Comparison of ENCODE assay signal across 9 cellular contexts in the genomic region with DNA sequence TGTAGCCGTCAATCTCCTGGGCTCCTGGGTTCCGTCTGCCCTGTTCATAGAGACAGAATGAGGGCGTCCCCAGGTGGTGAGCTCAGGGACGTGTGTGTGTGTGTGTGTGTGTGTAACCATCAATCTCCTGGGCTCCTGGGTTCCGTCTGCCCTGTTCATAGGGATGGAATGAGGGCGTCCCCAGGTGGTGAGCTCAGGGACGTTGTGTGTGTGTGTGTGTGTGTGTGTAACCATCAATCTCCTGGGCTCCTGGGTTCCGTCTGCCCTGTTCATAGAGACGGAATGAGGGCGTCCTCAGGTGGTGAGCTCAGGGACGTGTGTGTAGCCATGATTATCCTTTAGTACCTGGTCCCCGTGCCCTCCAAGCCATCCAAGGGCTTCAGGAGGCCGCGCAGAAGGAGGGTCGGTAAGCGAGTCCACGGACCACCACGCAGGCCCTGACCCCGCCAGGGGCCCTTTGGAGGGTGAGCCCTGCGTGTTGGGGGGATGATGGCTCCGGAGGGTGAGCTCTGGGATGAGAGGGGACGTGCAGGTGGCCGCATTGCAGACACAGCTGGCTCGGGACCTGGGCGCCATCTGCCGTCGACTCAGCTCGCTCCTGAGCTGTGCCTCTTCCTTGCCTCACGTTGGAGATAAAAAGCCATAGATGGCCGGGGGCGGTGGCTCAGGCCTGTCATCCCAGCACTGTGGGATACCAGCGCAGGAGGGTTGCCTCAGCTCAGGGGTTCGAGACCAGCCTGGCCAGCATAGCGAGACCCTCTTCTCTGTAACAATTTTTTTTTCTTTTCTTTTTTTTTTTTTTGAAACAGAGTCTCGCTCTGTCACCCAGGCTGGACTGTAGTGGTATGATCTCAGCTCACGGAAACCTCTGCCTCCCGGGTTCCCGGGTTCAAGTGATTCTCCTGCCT. TPM values are rescaled to one million over a fixed set of nuclear protein-coding genes. Genes with fewer than 3 reads are reported as not detected.
DNase-seq lines count a peak whose midpoint lies in the region; ATAC-seq and TF ChIP-seq lines count a peak whose summit lies in the region.
"Had no signal": no experiment of that assay in that cellular context is flagged by ENCODE, and none has a peak within 500 bp of the region (broad histone marks: within the 10 kb centered on the region; RNA-seq: fewer than 3 reads in every experiment).

No MANE protein-coding gene starts in this region.

- DNase-seq in CD14-positive monocyte (ENCODE audit: low spot score) = peak; percentile 50
- peak; percentile 69 for DNase-seq in astrocyte of the spinal cord (ENCODE audit: low read depth, low spot score)
- peak; percentile 61 for DNase-seq in left lobe of liver (ENCODE audit: low spot score)
- no peak for DNase-seq in DMS 273 (lab: John Stamatoyannopoulos, UW; ENCODE audit: unreplicated experiment)
- DNase-seq in UCSD-AML1 (lab: John Stamatoyannopoulos, UW; ENCODE audit: unreplicated experiment) = no peak
- no peak for DNase-seq in SKM-1 treated with dmso at 0.1 percent for 144 hours (lab: John Stamatoyannopoulos, UW; ENCODE audit: unreplicated experiment)
- DNase-seq in OCI-M2 (lab: John Stamatoyannopoulos, UW; ENCODE audit: unreplicated experiment) = no peak

- no peaks in the 10 kb centered on the region for H3K36me3 Mint-ChIP-seq in CD14-positive monocyte
- H3K36me3 Mint-ChIP-seq in IgD-negative memory B cell = no peaks in the 10 kb centered on the region

- H3K27ac Mint-ChIP-seq in CD14-positive monocyte (no peak overlapping the region), IgD-negative memory B cell (peak overlapping the region in 2 of 3 donors; percentile 24 to 63)

- H3K9me3 Mint-ChIP-seq in CD14-positive monocyte = peaks cover 0 to 4% (median 0%) of the 10 kb centered on the region in 7 donors
- H3K9me3 Mint-ChIP-seq in IgD-negative memory B cell = no peaks in the 10 kb centered on the region

- in situ Hi-C loops in astrocyte of the spinal cord (cut with HindIII; ENCODE audit: low sequenced_read_pairs) = no loop called here

- TF ChIP-seq CTCF in CD14-positive monocyte (IDR thresholded peaks at IDR 0.05) (peak; percentile 31), astrocyte of the spinal cord (IDR thresholded peaks at IDR 0.05; ENCODE audit: low read depth, low read length) (no peak)

- intact Hi-C loops in CD14-positive monocyte (cut with micrococcal nuclease) = loop anchor here in 1 of 2 donors (5.0 kb wide), 1 partner anchor 63 kb away; a partner anchor contains a TSS

- H3K4me3 ChIP-seq in astrocyte of the spinal cord (ENCODE audit: low read depth, low read length) = no peak overlapping the region
- H3K4me3 ChIP-seq: lung had no signal

- H3K4me1 Mint-ChIP-seq in CD14-positive monocyte (peaks cover 33% of the 10 kb centered on the region), IgD-negative memory B cell (peaks cover 9 to 13% (median 13%) of the 10 kb centered on the region in 3 donors)

- peak; percentile 59 for ATAC-seq in left lobe of liver

- H3K27me3 Mint-ChIP-seq in CD14-positive monocyte (ENCODE audit: low read depth in 3 of 3) (peaks cover 12 to 53% (median 40%) of the 10 kb centered on the region in 3 donors), IgD-negative memory B cell (no peaks in the 10 kb centered on the region)

- H3K4me3 Mint-ChIP-seq in CD14-positive monocyte (no peak overlapping the region), IgD-negative memory B cell (peak overlapping the region in 1 of 4 donors; percentile 30)

RNA-seq across cellular contexts. Expression of a gene that starts 5.4 kb away (rescaled TPM):
- 10 to 100 TPM; 17.2 to 27.0 TPM for polyA plus RNA-seq in CD14-positive monocyte
- 40.8 TPM for polyA plus RNA-seq in IgD-negative memory B cell
- 31.7 TPM for total RNA-seq in left lobe of liver

RNA-seq across cellular contexts. Expression of a gene that starts 42.8 kb away (rescaled TPM):
- 1 to 10 TPM; 2.9 to 6.7 TPM for polyA plus RNA-seq in CD14-positive monocyte
- 10.3 TPM for polyA plus RNA-seq in IgD-negative memory B cell
- total RNA-seq in left lobe of liver = 11.4 TPM

Comparison
In these comparisons a context has a peak if more than half of its experiments do, and no peak if none do; other contexts are left out.
1. DNase-seq: peak in CD14-positive monocyte (single experiment), astrocyte of the spinal cord (single experiment) and left lobe of liver (single experiment); none in DMS 273 (single experiment), UCSD-AML1 (single experiment), SKM-1 treated with dmso at 0.1 percent for 144 hours (single experiment) and OCI-M2 (single experiment).
2. H3K27ac Mint-ChIP-seq: peak in IgD-negative memory B cell (2 of 3); none in CD14-positive monocyte (0 of 7).